17 cellular contexts compared by ENCODE assay signal in the genomic region with DNA sequence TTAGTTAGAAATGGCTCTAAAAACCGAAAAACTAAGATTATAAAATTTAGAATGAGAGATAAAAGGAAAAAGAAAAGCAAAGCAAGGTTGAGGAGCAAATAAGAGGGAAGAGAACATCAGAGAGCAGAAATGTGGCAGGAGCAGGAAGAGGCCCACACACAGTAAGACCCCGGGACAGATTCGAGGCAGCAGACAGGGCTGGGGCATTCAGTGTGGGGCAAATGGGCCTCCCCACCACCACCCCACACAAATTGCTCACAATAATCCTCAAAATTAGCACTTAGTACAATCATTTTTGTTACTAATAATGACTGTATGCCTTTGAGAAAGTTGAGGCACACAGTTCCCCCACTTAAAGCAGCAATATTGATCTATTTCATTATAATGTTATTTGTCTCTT. TPM values are rescaled to one million over a fixed set of nuclear protein-coding genes. Genes with fewer than 3 reads are reported as not detected.
DNase-seq lines count a peak whose midpoint lies in the region; ATAC-seq, FAIRE-seq and TF ChIP-seq lines count a peak whose summit lies in the region.
"Had no signal": no experiment of that assay in that cellular context is flagged by ENCODE, and none has a peak within 500 bp of the region (broad histone marks: within the 10 kb centered on the region; RNA-seq: fewer than 3 reads in every experiment).

No MANE protein-coding gene starts in this region.

- H3K36me3 ChIP-seq in HepG2 (replicated peaks in 1 of 2; ENCODE audit: control insufficient read depth in 1 of 2, insufficient read depth in 2 of 2, low read length in 2 of 2) (no peaks in the 10 kb centered on the region), right lobe of liver (no peaks in the 10 kb centered on the region), esophagus muscularis mucosa (no peaks in the 10 kb centered on the region), pancreas (no peaks in the 10 kb centered on the region), vagina (no peaks in the 10 kb centered on the region)
- H3K36me3 ChIP-seq: SJSA1 had no signal

- FAIRE-seq in HepG2 (lab: Jason Lieb, UNC) (no peak), pancreas (lab: Jason Lieb, UNC) (no peak)

- 59% methylated on average over 3 of the region's 3 CpGs for WGBS in HepG2 (ENCODE audit: low lambda C conversion rate)
- WGBS in right lobe of liver (ENCODE audit: insufficient coverage, low coverage, low lambda C conversion rate, missing lambda C conversion rate): 64% methylated on average over 3 of the region's 3 CpGs
- WGBS in esophagus muscularis mucosa: 74% methylated on average over 3 of the region's 3 CpGs
- WGBS in pancreas, 2 donors: 82 to 85% methylated on average over 3 of the region's 3 CpGs

- H3K9ac ChIP-seq in HepG2 (ENCODE audit: insufficient read depth, low read depth, low read length): peak overlapping the region; percentile 54
- H3K9ac ChIP-seq: parathyroid adenoma had no signal

- no peaks in the 10 kb centered on the region for H3K9me3 Mint-ChIP-seq in CD4-positive, alpha-beta T cell
- H3K9me3 Mint-ChIP-seq: activated naive CD8-positive, alpha-beta T cell treated with anti-CD3 and anti-CD28 coated beads, Interleukin-2, amount 50 U/mL, for 24 hours; activated T-helper 17 cell treated with anti-CD3 and anti-CD28 coated beads, Interleukin-2, amount 50 U/mL, for 72 hours; CD8-positive, alpha-beta memory T cell; endodermal cell; stimulated activated naive B cell treated with anti-CD40 and anti-IgM and Interleukin-4, amounts not matched to agents 10 μg/mL and 1 μg/mL and 100 μg/mL, for 72 hours; T-helper 2 cell treated with Interferon-gamma antibody and Interleukin-4, amounts not matched to agents 5 μg/mL and 100 μg/mL, for 36 hours had no signal

- H3K4me3 ChIP-seq in HepG2 (replicated peaks in 1 of 3; ENCODE audit: insufficient read depth in 1 of 3, low read depth in 2 of 3, low read length in 3 of 3): peak overlapping the region in 1 of 3 experiments; percentile 45; a peak in 2 of 6 replicates
- no peak overlapping the region for H3K4me3 ChIP-seq in right lobe of liver
- H3K4me3 ChIP-seq in esophagus muscularis mucosa: no peak overlapping the region
- no peak overlapping the region for H3K4me3 ChIP-seq in pancreas
- H3K4me3 ChIP-seq in vagina: no peak overlapping the region
- H3K4me3 ChIP-seq: SJSA1 had no signal

- H3K27ac Mint-ChIP-seq in CD4-positive, alpha-beta T cell: no peak overlapping the region
- H3K27ac Mint-ChIP-seq: activated naive CD8-positive, alpha-beta T cell treated with anti-CD3 and anti-CD28 coated beads, Interleukin-2, amount 50 U/mL, for 24 hours; stimulated activated naive B cell treated with anti-CD40 and anti-IgM and Interleukin-4, amounts not matched to agents 10 μg/mL and 1 μg/mL and 100 μg/mL, for 72 hours; T-helper 2 cell treated with Interferon-gamma antibody and Interleukin-4, amounts not matched to agents 5 μg/mL and 100 μg/mL, for 36 hours had no signal

- peaks cover 4% of the 10 kb centered on the region for H3K27me3 Mint-ChIP-seq in CD4-positive, alpha-beta T cell
- H3K27me3 Mint-ChIP-seq: activated T-helper 17 cell treated with anti-CD3 and anti-CD28 coated beads, Interleukin-2, amount 50 U/mL, for 72 hours had no signal

- H3K9me3 ChIP-seq in HepG2 (ENCODE audit: low read length) (no peaks in the 10 kb centered on the region), right lobe of liver (no peaks in the 10 kb centered on the region), esophagus muscularis mucosa (no peaks in the 10 kb centered on the region), pancreas (no peaks in the 10 kb centered on the region), vagina (no peaks in the 10 kb centered on the region)
- no peaks in the 10 kb centered on the region for H3K9me3 ChIP-seq in CD4-positive, alpha-beta T cell (ENCODE audit: control insufficient read depth, low read length)
- H3K9me3 ChIP-seq: SJSA1 had no signal

- H2AFZ ChIP-seq in HepG2 (ENCODE audit: low read length): no peak overlapping the region

- no TSS peak for BruUV-seq in HepG2 (replicated peaks; lab: Mats Ljungman, UMichigan)

- no peak for TF ChIP-seq RAD21 in HepG2 (CRISPR knock-in tag; IDR thresholded peaks at IDR 0.05)

- POLR2A ChIA-PET in HepG2 (lab: Yijun Ruan, JAX): interaction anchor here (0.8 to 1.7 kb wide), 4 partner anchors 19 to 276 kb away, joined by 3 to 6 read pairs (median 4); no protein-coding TSS in a partner anchor
- POLR2A ChIA-PET in CD4-positive, alpha-beta T cell (lab: Charles Lee): no interaction called here

- CTCF ChIA-PET in HepG2 (lab: Yijun Ruan, JAX; ENCODE audit: low intra/inter-chr PET ratio, low total read pairs): interaction anchor here (2.3 kb wide), 1 partner anchor 105 kb away, joined by 5 read pairs; no protein-coding TSS in a partner anchor
- CTCF ChIA-PET in CD4-positive, alpha-beta T cell (lab: Charles Lee): no interaction called here

- no peak overlapping the region for H3K4me3 Mint-ChIP-seq in CD4-positive, alpha-beta T cell
- H3K4me3 Mint-ChIP-seq: activated naive CD8-positive, alpha-beta T cell treated with anti-CD3 and anti-CD28 coated beads, Interleukin-2, amount 50 U/mL, for 24 hours; activated T-helper 17 cell treated with anti-CD3 and anti-CD28 coated beads, Interleukin-2, amount 50 U/mL, for 72 hours; CD8-positive, alpha-beta memory T cell; endodermal cell; stimulated activated naive B cell treated with anti-CD40 and anti-IgM and Interleukin-4, amounts not matched to agents 10 μg/mL and 1 μg/mL and 100 μg/mL, for 72 hours; T-helper 2 cell treated with Interferon-gamma antibody and Interleukin-4, amounts not matched to agents 5 μg/mL and 100 μg/mL, for 36 hours had no signal

- H3K4me1 ChIP-seq in HepG2 (ENCODE audit: insufficient read depth, low read length) (peaks cover 95% of the 10 kb centered on the region), right lobe of liver (no peaks in the 10 kb centered on the region), esophagus muscularis mucosa (peaks cover 28 to 42% (median 39%) of the 10 kb centered on the region in 4 donors), pancreas (peaks cover 16 to 60% (median 35%) of the 10 kb centered on the region in 3 donors), vagina (peaks cover 24% of the 10 kb centered on the region)

- H3K4me1 Mint-ChIP-seq in CD4-positive, alpha-beta T cell (ENCODE audit: low read depth): peaks cover 6% of the 10 kb centered on the region

- in situ Hi-C loops in HepG2 (cut with HindIII; ENCODE audit: extremely low pct_ligation_motif_present, low pct_unique_long_range_greater_than_20kb) (loop anchor here (5.0 to 10.0 kb wide), 3 partner anchors 91 to 318 kb away; no protein-coding TSS in a partner anchor), G401 (cut with HindIII; ENCODE audit: low sequenced_read_pairs) (no loop called here)

- DNase-seq in HepG2 (ENCODE audit: low spot score) (no peak), right lobe of liver (no peak), esophagus muscularis mucosa (ENCODE audit: extremely low spot score) (no peak), pancreas (no peak), vagina (ENCODE audit: extremely low spot score in 2 of 2) (no peak), G401 (ENCODE audit: low spot score) (no peak)
- DNase-seq in CD4-positive, alpha-beta T cell: no peak
- DNase-seq: activated naive CD8-positive, alpha-beta T cell treated with anti-CD3 and anti-CD28 coated beads, Interleukin-2, amount 50 U/mL, for 24 hours; CD8-positive, alpha-beta memory T cell; endodermal cell; stimulated activated CD4-positive, alpha-beta T cell treated with anti-CD3 and anti-CD28 coated beads, Interleukin-12 subunit alpha, Interleukin-12 subunit beta, amount 100 ng/mL, for 4 hours; stimulated activated naive B cell treated with anti-CD40 and anti-IgM and Interleukin-4, amounts not matched to agents 10 μg/mL and 1 μg/mL and 100 μg/mL, for 72 hours had no signal

- ATAC-seq in HepG2 (no peak), right lobe of liver (no peak), pancreas (no peak), HG02885 (IDR thresholded peaks at IDR 0.05; ENCODE audit: poor library complexity, unreplicated experiment) (no peak)
- ATAC-seq in CD4-positive, alpha-beta T cell (ENCODE audit: poor library complexity): no peak
- ATAC-seq: activated naive CD8-positive, alpha-beta T cell treated with anti-CD3 and anti-CD28 coated beads, Interleukin-2, amount 50 U/mL, for 24 hours; activated T-helper 17 cell treated with anti-CD3 and anti-CD28 coated beads, Interleukin-2, amount 50 U/mL, for 72 hours; stimulated activated naive B cell treated with anti-CD40 and anti-IgM and Interleukin-4, amounts not matched to agents 10 μg/mL and 1 μg/mL and 100 μg/mL, for 72 hours had no signal

- TF ChIP-seq EP300 in HepG2 (IDR thresholded peaks at IDR 0.05; ENCODE audit: low read depth in 2 of 2, low read length in 2 of 2): no peak
- TF ChIP-seq EP300 in HepG2 (CRISPR knock-in tag; IDR thresholded peaks at IDR 0.05; ENCODE audit: borderline replicate concordance): no peak
- TF ChIP-seq EP300 in esophagus muscularis mucosa (IDR thresholded peaks at IDR 0.05): no peak

- peak overlapping the region; percentile 70 for H3K27ac ChIP-seq in HepG2 (ENCODE audit: extremely low read length, insufficient read depth, low read length)
- H3K27ac ChIP-seq in right lobe of liver: no peak overlapping the region
- H3K27ac ChIP-seq in esophagus muscularis mucosa (replicated peaks in 1 of 4): peak overlapping the region; percentile 56 to 77 (median 75)
- peak overlapping the region; percentile 3 to 65 (median 46) for H3K27ac ChIP-seq in pancreas
- peak overlapping the region; percentile 81 for H3K27ac ChIP-seq in vagina
- H3K27ac ChIP-seq in CD4-positive, alpha-beta T cell (ENCODE audit: low read depth, low read length): no peak overlapping the region
- H3K27ac ChIP-seq: SJSA1 had no signal

- H3K79me2 ChIP-seq in HepG2 (ENCODE audit: insufficient read depth, low read length): no peaks in the 10 kb centered on the region
- H3K79me2 ChIP-seq: parathyroid adenoma had no signal

- H3K36me3 Mint-ChIP-seq in CD4-positive, alpha-beta T cell (ENCODE audit: low read depth): no peaks in the 10 kb centered on the region
- H3K36me3 Mint-ChIP-seq: CD8-positive, alpha-beta memory T cell; stimulated activated naive B cell treated with anti-CD40 and anti-IgM and Interleukin-4, amounts not matched to agents 10 μg/mL and 1 μg/mL and 100 μg/mL, for 72 hours had no signal

- H4K20me1 ChIP-seq in HepG2 (ENCODE audit: insufficient read depth, low read length): no peaks in the 10 kb centered on the region

- TF ChIP-seq CTCF in HepG2 (CRISPR knock-in tag; IDR thresholded peaks at IDR 0.05) (no peak), right lobe of liver (IDR thresholded peaks at IDR 0.05) (no peak), esophagus muscularis mucosa (IDR thresholded peaks at IDR 0.05) (no peak), pancreas (IDR thresholded peaks at IDR 0.05) (no peak), vagina (IDR thresholded peaks at IDR 0.05) (no peak)
- no peak for TF ChIP-seq CTCF in CD4-positive, alpha-beta T cell (IDR thresholded peaks at IDR 0.05)

- H3K27me3 ChIP-seq in HepG2 (ENCODE audit: control insufficient read depth in 1 of 2, insufficient read depth in 2 of 2, low read length in 2 of 2) (no peaks in the 10 kb centered on the region), right lobe of liver (no peaks in the 10 kb centered on the region), esophagus muscularis mucosa (no peaks in the 10 kb centered on the region), pancreas (no peaks in the 10 kb centered on the region), vagina (no peaks in the 10 kb centered on the region)
- H3K27me3 ChIP-seq in CD4-positive, alpha-beta T cell (ENCODE audit: control insufficient read depth, insufficient read depth, low read length): peaks cover 6% of the 10 kb centered on the region
- H3K27me3 ChIP-seq: SJSA1 had no signal

- peak overlapping the region; percentile 78 for H3K4me2 ChIP-seq in HepG2 (ENCODE audit: low read depth, low read length)

- TF ChIP-seq POLR2A in HepG2 (IDR thresholded peaks at IDR 0.05; ENCODE audit: insufficient read depth in 1 of 2, low read depth in 2 of 2, low read length in 2 of 2) (no peak), right lobe of liver (IDR thresholded peaks at IDR 0.05) (no peak), esophagus muscularis mucosa (IDR thresholded peaks at IDR 0.05; ENCODE audit: low read depth) (no peak), vagina (IDR thresholded peaks at IDR 0.05) (no peak)

- intact Hi-C loops in HepG2 (cut with micrococcal nuclease; ENCODE audit: unreplicated experiment): loop anchor here (2.0 to 5.0 kb wide), 3 partner anchors 46 to 196 kb away; no protein-coding TSS in a partner anchor
- intact Hi-C loops in right lobe of liver (cut with DNase I): no loop called here
- intact Hi-C loops in esophagus muscularis mucosa (cut with DNase I): no loop called here
- intact Hi-C loops in pancreas (cut with DNase I): loop anchor here in 1 of 3 donors (10.0 kb wide), 1 partner anchor 318 kb away; no protein-coding TSS in a partner anchor
- intact Hi-C loops in vagina (cut with DNase I): loop anchor here (5.0 kb wide), 1 partner anchor 261 kb away; the partner anchor contains the start of gene F3
- intact Hi-C loops in CD4-positive, alpha-beta T cell (cut with DNase I, micrococcal nuclease): loop anchor here in 1 of 2 experiments (10.0 kb wide), 1 partner anchor 1178 kb away; no protein-coding TSS in a partner anchor

RNA-seq across cellular contexts. Expression of gene SLC44A3, which starts 17.1 kb away (rescaled TPM):
- total RNA-seq in HepG2 (2016; rRNA removed; fragmentation: Illumina TruSeq; extraction: Trizol) (3.8 and 6.8 TPM in 2 replicates), right lobe of liver (1 to 10 TPM; 1.9 to 8.7 (median 7.4) TPM), esophagus muscularis mucosa (1 to 10 TPM in 1 of 4 donors, under 1 TPM in 3; 0.63 to 1.7 (median 0.83) TPM), pancreas (10 to 100 TPM; 17.3 to 52.5 (median 24.4) TPM), vagina (6.6 TPM)
- 2.6 and 3.7 TPM in 2 replicates for total RNA-seq in HepG2 (2016; cell fraction: cytosol; rRNA removed; fragmentation: Illumina TruSeq; extraction: Trizol; ENCODE audit: low read depth)
- 3.9 and 7.2 TPM in 2 replicates for total RNA-seq in HepG2 (2016; cell fraction: insoluble cytoplasmic fraction; rRNA removed; fragmentation: Illumina TruSeq; extraction: Trizol)
- 4.5 and 5.9 TPM in 2 replicates for total RNA-seq in HepG2 (2016; cell fraction: membrane; rRNA removed; fragmentation: Illumina TruSeq; extraction: Trizol)
- total RNA-seq in HepG2 (2016; cell fraction: nucleus; rRNA removed; fragmentation: Illumina TruSeq; extraction: Trizol): 6.0 and 9.9 TPM in 2 replicates
- polyA plus RNA-seq in HepG2 (2011; rRNA removed) (11.7 and 14.1 TPM in 2 replicates), pancreas (10 to 100 TPM; 13.0 to 22.6 TPM)
- 8.5 and 11.2 TPM in 2 replicates for polyA plus RNA-seq in HepG2 (2011; cell fraction: cytosol; rRNA removed)
- polyA plus RNA-seq in HepG2 (2011; cell fraction: nucleus; rRNA removed): 8.0 and 8.6 TPM in 2 replicates
- polyA plus RNA-seq in HepG2 (2012): 6.3 and 7.4 TPM in 2 replicates
- polyA plus RNA-seq in HepG2 (2016; cell fraction: cytosol; fragmentation: Illumina TruSeq; extraction: Trizol; ENCODE audit: low read depth): 2.7 and 3.5 TPM in 2 replicates
- polyA plus RNA-seq in HepG2 (2016; cell fraction: insoluble cytoplasmic fraction; fragmentation: Illumina TruSeq; extraction: Trizol; ENCODE audit: low read depth): 5.4 and 5.5 TPM in 2 replicates
- 5.3 and 5.4 TPM in 2 replicates for polyA plus RNA-seq in HepG2 (2016; cell fraction: membrane; fragmentation: Illumina TruSeq; extraction: Trizol; ENCODE audit: low read depth)
- 12.5 and 12.7 TPM in 2 replicates for polyA plus RNA-seq in HepG2 (2016; cell fraction: nucleus; fragmentation: Illumina TruSeq; extraction: Trizol; ENCODE audit: insufficient read depth, low read depth)
- 0.47 and 12.2 TPM in 2 replicates for polyA minus RNA-seq in HepG2 (2011; rRNA and poly(A)+ RNA removed; ENCODE audit: low replicate concordance)
- 4.6 and 6.4 TPM in 2 replicates for polyA minus RNA-seq in HepG2 (2011; cell fraction: cytosol; rRNA and poly(A)+ RNA removed)
- polyA minus RNA-seq in HepG2 (2011; cell fraction: nucleus; rRNA and poly(A)+ RNA removed): 14.4 and 16.9 TPM in 2 replicates
- total RNA-seq in CD4-positive, alpha-beta T cell: under 1 TPM; 0.27 to 0.36 TPM
- 0.31 and 2.5 TPM in 2 replicates for total RNA-seq in G401 (2014; rRNA removed; shearing (Covaris generic))

Comparison
In these comparisons a context has a peak if more than half of its experiments do, and no peak if none do; other contexts are left out.
1. H3K27ac ChIP-seq: peak in HepG2 (single experiment), esophagus muscularis mucosa (4 of 4), pancreas (4 of 4) and vagina (single experiment); none in right lobe of liver (0 of 3) and CD4-positive, alpha-beta T cell (single experiment).
2. intact Hi-C loops: an anchor here in HepG2 (2.0 to 5.0 kb wide) and vagina (5.0 kb wide); none called in right lobe of liver and esophagus muscularis mucosa.